1 cellular context compared by ENCODE assay signal in genomic region chr3:195553268-195553667, GRCh38.
TF ChIP-seq lines count a peak whose summit lies in the region.

No MANE protein-coding gene starts in this region.

TF ChIP-seq in H1, 55 proteins besides CTCF, POLR2A, EP300 and RAD21:
- TF ChIP-seq SUZ12 (IDR thresholded peaks at IDR 0.05; ENCODE audit: low read length), result no peak
- no peak for TF ChIP-seq NRF1 (IDR thresholded peaks at IDR 0.05; ENCODE audit: low read depth, low read length)
- TF ChIP-seq JUND (IDR thresholded peaks at IDR 0.05; ENCODE audit: low read length), result no peak
- TF ChIP-seq SP2 (IDR thresholded peaks at IDR 0.05; ENCODE audit: low read length), result no peak
